Comparison of ENCODE assay signal across 17 cellular contexts in the genomic region with DNA sequence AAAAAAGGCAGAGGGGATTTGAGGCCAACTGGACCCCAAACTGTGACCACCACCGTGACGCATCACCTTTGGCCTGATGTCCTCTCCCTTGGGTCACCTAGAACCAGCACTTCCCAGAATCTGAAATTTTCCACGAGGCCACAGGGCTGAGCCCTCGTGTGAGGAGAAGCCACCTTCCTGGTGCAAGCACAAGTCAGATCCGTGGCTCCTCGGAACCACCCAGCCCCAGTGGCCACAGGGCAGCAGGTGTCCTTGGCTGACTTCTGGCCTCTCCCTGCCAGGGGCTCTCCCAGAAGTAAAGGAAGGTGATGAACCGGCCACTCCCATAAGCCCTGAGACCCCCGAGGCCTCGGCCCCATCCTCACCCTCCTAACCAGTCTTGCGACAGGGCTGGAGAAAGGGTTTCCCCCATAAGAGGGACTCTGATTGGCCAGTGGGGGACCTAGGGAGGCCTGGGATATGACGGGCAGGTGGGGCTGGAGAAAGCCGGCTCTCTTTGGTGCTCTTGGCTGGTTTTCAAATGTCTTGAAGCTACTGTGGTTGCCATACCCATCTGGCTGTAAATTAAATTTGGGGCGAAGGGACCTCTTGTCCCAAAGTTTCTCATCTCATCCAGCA. TPM values are rescaled to one million over a fixed set of nuclear protein-coding genes. Genes with fewer than 3 reads are reported as not detected.
DNase-seq lines count a peak whose midpoint lies in the region; ATAC-seq, FAIRE-seq and TF ChIP-seq lines count a peak whose summit lies in the region.
"Had no signal": no experiment of that assay in that cellular context is flagged by ENCODE, and none has a peak within 500 bp of the region (broad histone marks: within the 10 kb centered on the region; RNA-seq: fewer than 3 reads in every experiment).

No MANE protein-coding gene starts in this region.

- no peak overlapping the region for H3K27ac ChIP-seq in H1 (ENCODE audit: low read depth, low read length)
- H3K27ac ChIP-seq: BLaER1 treated with 17β-estradiol and CSF1 and Interleukin-3, amounts not matched to agents 10 nM and 100 nM; HL-60 had no signal

- H3K27me3 ChIP-seq in H7 (ENCODE audit: control insufficient read depth, insufficient read depth, low read length) (no peaks in the 10 kb centered on the region), H1 (replicated peaks in 1 of 4; ENCODE audit: control insufficient read depth in 3 of 4, extremely low read depth in 1 of 4, insufficient read depth in 3 of 4, low read length in 3 of 4) (peaks cover 0 to 4% (median 0%) of the 10 kb centered on the region in 4 experiments; a peak in 2 of 7 replicates)
- H3K27me3 ChIP-seq: BLaER1 treated with 17β-estradiol and CSF1 and Interleukin-3, amounts not matched to agents 10 nM and 100 nM had no signal

- no peak overlapping the region for H3K14ac ChIP-seq in H1 (ENCODE audit: insufficient read length)

- DNase-seq in H7, result peak; percentile 55
- no peak for DNase-seq in H1 (ENCODE audit: low read depth in 1 of 2, low spot score in 2 of 2)
- peak; percentile 74 for DNase-seq in posterior vena cava (ENCODE audit: low spot score)
- DNase-seq in NOMO-1 treated with DMSO at 0.1 percent for 48 hours (lab: John Stamatoyannopoulos, UW; ENCODE audit: unreplicated experiment), result no peak
- DNase-seq in retina, result no peak
- DNase-seq: Calu3; CD8-positive, alpha-beta T cell; DMS 273 treated with DMSO at 0.1 percent for 48 hours; DMS53; DND-41; EL; HCEC 1CT had no signal

- H4K91ac ChIP-seq in H1 (replicated peaks; ENCODE audit: insufficient read length, low read length), result no peak overlapping the region

- H3K36me3 ChIP-seq in H7 (replicated peaks; ENCODE audit: control insufficient read depth, insufficient read depth, low read length) (no peaks in the 10 kb centered on the region), H1 (ENCODE audit: control insufficient read depth in 2 of 4, insufficient read depth in 4 of 4, low read length in 3 of 4) (no peaks in the 10 kb centered on the region)
- H3K36me3 ChIP-seq: BLaER1 treated with 17β-estradiol and CSF1 and Interleukin-3, amounts not matched to agents 10 nM and 100 nM had no signal

- no peak overlapping the region for H3K56ac ChIP-seq in H1 (replicated peaks; ENCODE audit: insufficient read length, low read depth, low read length)

- no peak overlapping the region for H2BK5ac ChIP-seq in H1 (ENCODE audit: low read depth, low read length)

- no peak overlapping the region for H3K9ac ChIP-seq in H1 (replicated peaks in 1 of 4; ENCODE audit: extremely low read depth in 1 of 4, low read depth in 3 of 4, low read length in 3 of 4)
- H3K9ac ChIP-seq: BLaER1 treated with 17β-estradiol and CSF1 and Interleukin-3, amounts not matched to agents 10 nM and 100 nM had no signal

- no peak overlapping the region for H3K4me3 ChIP-seq in H7 (ENCODE audit: insufficient read depth, low read depth, low read length)
- H3K4me3 ChIP-seq in H1 (ENCODE audit: extremely low read depth in 1 of 4, insufficient read depth in 2 of 4, low read depth in 3 of 4, low read length in 4 of 4), result no peak overlapping the region
- H3K4me3 ChIP-seq: BLaER1 treated with 17β-estradiol and CSF1 and Interleukin-3, amounts not matched to agents 10 nM and 100 nM; GM12878 had no signal

- H3K4ac ChIP-seq in H1 (replicated peaks; ENCODE audit: insufficient read length, low read depth, low read length), result no peak overlapping the region

- no peak overlapping the region for H3K18ac ChIP-seq in H1 (ENCODE audit: extremely low read depth, low read length)

- H2AFZ ChIP-seq in H1 (ENCODE audit: low read length), result no peak overlapping the region

- H2AK5ac ChIP-seq in H1 (ENCODE audit: low read depth, low read length), result no peak overlapping the region

- no peak overlapping the region for H4K5ac ChIP-seq in H1 (ENCODE audit: insufficient read length, low read depth, low read length)

- H2BK12ac ChIP-seq in H1 (ENCODE audit: low read depth, low read length), result no peak overlapping the region

- H2BK120ac ChIP-seq in H1 (replicated peaks; ENCODE audit: low read depth, low read length), result no peak overlapping the region

- no peaks in the 10 kb centered on the region for H3K79me2 ChIP-seq in H1 (ENCODE audit: control insufficient read depth in 1 of 2, insufficient read depth in 2 of 2, low read length in 2 of 2)

- H3K4me1 ChIP-seq in H1 (replicated peaks in 1 of 4; ENCODE audit: control insufficient read depth in 3 of 4, insufficient read depth in 4 of 4, low read length in 3 of 4), result peaks cover 0 to 8% (median 3%) of the 10 kb centered on the region in 4 experiments; a peak in 4 of 7 replicates

- H3K9me3 ChIP-seq in H1 (ENCODE audit: insufficient read depth in 2 of 2, low read depth in 1 of 2, low read length in 1 of 2), result no peaks in the 10 kb centered on the region
- H3K9me3 ChIP-seq: BLaER1 treated with 17β-estradiol and CSF1 and Interleukin-3, amounts not matched to agents 10 nM and 100 nM had no signal

- WGBS in H1 (ENCODE audit: extremely low coverage in 1 of 2, insufficient coverage in 1 of 2, insufficient read length in 1 of 2, insufficient replicate concordance in 2 of 2, low coverage in 1 of 2, low lambda C conversion rate in 2 of 2, missing lambda C conversion rate in 1 of 2), 2 experiments, result 93% methylated on average over 13 of the region's 13 CpGs; no CpG with 5 or more reads in 1 of the 2 experiments

- H4K8ac ChIP-seq in H1 (ENCODE audit: extremely low read depth, insufficient read depth, low read length), result no peak overlapping the region

- TF ChIP-seq CTCF in H1 (IDR thresholded peaks at IDR 0.05; ENCODE audit: control extremely low read depth in 1 of 3, insufficient read depth in 1 of 3, low read depth in 1 of 3, low read length in 3 of 3), result no peak

- no peaks in the 10 kb centered on the region; the same call in 1 of the 2 replicates for H3K23me2 ChIP-seq in H1 (ENCODE audit: low read depth, low read length)

- CTCF ChIA-PET in H1 (lab: Charles Lee; ENCODE audit: partially characterized antibody), result interaction anchor here (0.6 to 10.0 kb wide), 28 partner anchors 8 to 178 kb away, joined by 3 to 63 read pairs (median 6); no protein-coding TSS in a partner anchor

- H2BK15ac ChIP-seq in H1 (ENCODE audit: low read length), result 0 out of 2 replicates have a peak overlapping the region, but pooled peaks have one; percentile 29

- no peaks in the 10 kb centered on the region for H3K79me1 ChIP-seq in H1 (ENCODE audit: low read depth, low read length)

- no peak for FAIRE-seq in H1 (lab: Jason Lieb, UNC)
- FAIRE-seq: GM12878 had no signal

- no peak for TF ChIP-seq RAD21 in H1 (IDR thresholded peaks at IDR 0.05 in 1 of 2, conservative IDR thresholded peaks at IDR 0.05 in 1 of 2; ENCODE audit: low read depth in 2 of 2, low read length in 2 of 2)

- no peak overlapping the region for H2BK20ac ChIP-seq in H1 (ENCODE audit: low read length)

- no peak for ATAC-seq in GM21447 (IDR thresholded peaks at IDR 0.05; ENCODE audit: unreplicated experiment)
- ATAC-seq: CD8-positive, alpha-beta T cell; GM12878 had no signal

- TF ChIP-seq EP300 in H1 (IDR thresholded peaks at IDR 0.05; ENCODE audit: borderline replicate concordance in 1 of 2, low read depth in 2 of 2, low read length in 2 of 2), result no peak

- no peak overlapping the region for H3K4me2 ChIP-seq in H1 (ENCODE audit: insufficient read depth in 1 of 2, low read depth in 2 of 2, low read length in 2 of 2)
- H3K4me2 ChIP-seq: BLaER1 treated with 17β-estradiol and CSF1 and Interleukin-3, amounts not matched to agents 10 nM and 100 nM had no signal

- H3K23ac ChIP-seq in H1 (ENCODE audit: insufficient read length), result no peak overlapping the region

- POLR2A ChIA-PET in H1 (lab: Charles Lee; ENCODE audit: partially characterized antibody), result no interaction called here

- intact Hi-C loops in posterior vena cava (cut with DNase I), result no loop called here

- no peak for TF ChIP-seq POLR2A in H1 (IDR thresholded peaks at IDR 0.05; ENCODE audit: control extremely low read depth in 1 of 2, low read depth in 2 of 2, low read length in 2 of 2)

- H4K20me1 ChIP-seq in H1 (replicated peaks in 1 of 2; ENCODE audit: control insufficient read depth in 1 of 2, insufficient read depth in 2 of 2, low read length in 2 of 2), result no peaks in the 10 kb centered on the region
- H4K20me1 ChIP-seq: BLaER1 treated with 17β-estradiol and CSF1 and Interleukin-3, amounts not matched to agents 10 nM and 100 nM had no signal

RNA-seq across cellular contexts. Expression of gene HMCN2, which starts 20.9 kb away (rescaled TPM):
- total RNA-seq in H7 (2014; rRNA removed; shearing (Covaris generic)), result 2.3 and 5.2 TPM in 2 replicates
- total RNA-seq in H1 (2021; fragmentation: NEBNext Ultra II Directional; extraction: Animal tissue kit (Norgen Biotek cat#: 25700)), result 7.9 and 9.1 TPM in 2 replicates
- 5.0 and 8.3 TPM in 2 replicates for polyA plus RNA-seq in H1 (2011; rRNA removed)
- 6.4 TPM for polyA plus RNA-seq in H1 (2011; cell fraction: cytosol; rRNA removed)
- polyA plus RNA-seq in H1 (2011; cell fraction: nucleus; rRNA removed), result 60.8 TPM
- polyA plus RNA-seq in H1 (2012, experiment 1 of 2), result 3.3 to 10.7 TPM (median 7.7 TPM) in 4 replicates
- 2.3 TPM for polyA plus RNA-seq in H1 (2012, experiment 2 of 2)
- 3.8 TPM for polyA plus RNA-seq in H1 (2013, experiment 1 of 2)
- polyA plus RNA-seq in H1 (2013, experiment 2 of 2), result 2.5 TPM
- polyA minus RNA-seq in H1 (2011; rRNA and poly(A)+ RNA removed), result 4.6 and 7.6 TPM in 2 replicates
- polyA minus RNA-seq in H1 (2011; cell fraction: cytosol; rRNA and poly(A)+ RNA removed), result 9.8 TPM
- 25.3 TPM for polyA minus RNA-seq in H1 (2011; cell fraction: nucleus; rRNA and poly(A)+ RNA removed)
- 100 to 1,000 TPM in 1 of 2 donors, 10 to 100 TPM in 1; 98.8 to 224 TPM for total RNA-seq in posterior vena cava
- total RNA-seq: B cell; Calu3; CD8-positive, alpha-beta T cell; GM12878 had no signal

Comparison
In these comparisons a context has a peak if more than half of its experiments do, and no peak if none do; other contexts are left out.
1. DNase-seq: peak in H7 (single experiment) and posterior vena cava (single experiment); none in H1 (0 of 2), NOMO-1 treated with DMSO at 0.1 percent for 48 hours (single experiment) and retina (single experiment).